ENCODE assay signal across 8 cellular contexts in the genomic region with DNA sequence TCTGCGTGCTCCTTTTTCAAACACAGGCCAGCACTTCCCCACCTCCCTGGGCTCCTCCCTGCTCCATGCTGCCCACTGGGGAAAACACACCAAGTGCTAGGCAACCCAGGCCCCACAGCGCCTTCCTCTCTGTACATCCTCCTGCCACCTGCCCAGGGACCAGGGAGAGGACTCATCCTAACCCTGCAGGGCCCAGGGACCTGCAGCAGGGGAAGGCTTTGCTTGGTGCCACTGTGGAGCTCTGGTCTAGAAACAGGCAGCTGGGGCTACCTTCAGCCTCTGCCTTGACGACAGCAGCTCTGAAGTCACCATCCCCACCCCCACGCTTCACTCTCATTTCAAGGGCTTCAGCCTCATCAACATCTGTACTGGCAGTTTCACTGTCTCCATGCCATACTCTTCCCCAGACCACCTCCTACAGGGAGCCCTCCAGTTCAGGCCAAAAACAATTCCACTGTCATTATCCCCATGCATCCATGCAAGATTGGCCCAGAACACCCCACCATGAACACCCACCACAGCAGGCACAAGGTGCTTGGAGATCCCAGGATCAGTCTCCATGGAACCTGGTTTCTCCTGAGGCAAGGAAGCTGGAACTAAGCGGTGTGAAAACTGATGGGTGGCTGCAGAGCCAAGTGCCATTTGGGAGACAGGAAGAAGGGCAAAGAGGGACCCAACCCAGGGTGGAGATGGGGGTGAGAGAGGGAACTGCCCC. TPM values are rescaled to one million over a fixed set of nuclear protein-coding genes. Genes with fewer than 3 reads are reported as not detected.
DNase-seq lines count a peak whose midpoint lies in the region; ATAC-seq and TF ChIP-seq lines count a peak whose summit lies in the region.

No MANE protein-coding gene starts in this region.

- no peak overlapping the region for H2AK5ac ChIP-seq in mesendoderm (ENCODE audit: low read length)

- DNase-seq in activated effector memory CD4-positive, alpha-beta T cell treated with anti-CD3 and anti-CD28 coated beads, Interleukin-2, amount 50 U/mL, for 16 hours, result peak; percentile 71
- no peak for DNase-seq in activated effector memory CD4-positive, alpha-beta T cell treated with Interleukin-2 at 50 U/mL for 16 hours
- DNase-seq in astrocyte of the spinal cord (ENCODE audit: low read depth, low spot score) (no peak), mesendoderm (peak; percentile 50), thoracic aorta (ENCODE audit: low spot score) (no peak), GM19238 (ENCODE audit: insufficient read length, low spot score) (no peak), DMS79 treated with DMSO at 0.1 percent for 48 hours (lab: John Stamatoyannopoulos, UW) (no peak)

- ATAC-seq in thoracic aorta (ENCODE audit: insufficient number of reproducible peaks, low FRiP score, low read depth) (no peak), GM21423 (IDR thresholded peaks at IDR 0.05; ENCODE audit: unreplicated experiment) (no peak)

- H4K5ac ChIP-seq in mesendoderm (ENCODE audit: low read length), result no peak overlapping the region

- peaks cover 9% of the 10 kb centered on the region for H3K79me2 ChIP-seq in mesendoderm (ENCODE audit: control insufficient read depth, insufficient read depth, low read length)

- no peak for TF ChIP-seq CTCF in astrocyte of the spinal cord (IDR thresholded peaks at IDR 0.05; ENCODE audit: low read depth, low read length)
- no peak for TF ChIP-seq CTCF in thoracic aorta (IDR thresholded peaks at IDR 0.05)

- H2BK15ac ChIP-seq in mesendoderm (replicated peaks; ENCODE audit: low read depth), result no peak overlapping the region

- peak overlapping the region; percentile 86 for H3K56ac ChIP-seq in mesendoderm (ENCODE audit: low read length)

- no peak overlapping the region for H4K8ac ChIP-seq in mesendoderm (ENCODE audit: low read depth, low read length)

- H3K27ac ChIP-seq in mesendoderm (ENCODE audit: low read depth, low read length) (no peak overlapping the region), thoracic aorta (peak overlapping the region; percentile 89)

- peak overlapping the region; percentile 92 for H3K4me2 ChIP-seq in mesendoderm (ENCODE audit: low read length)

- WGBS in mesendoderm (ENCODE audit: extremely low coverage, insufficient coverage, low lambda C conversion rate), result no CpG with 5 or more reads among the region's 5 CpGs

- peaks cover 9% of the 10 kb centered on the region for H3K79me1 ChIP-seq in mesendoderm (ENCODE audit: low read length)

- H3K9ac ChIP-seq in mesendoderm (ENCODE audit: low read length), result peak overlapping the region; percentile 80

- H3K36me3 ChIP-seq in mesendoderm (ENCODE audit: control insufficient read depth, insufficient read depth, low read length), result no peaks in the 10 kb centered on the region
- H3K36me3 ChIP-seq in thoracic aorta, result peaks cover 17% of the 10 kb centered on the region

- H2BK120ac ChIP-seq in mesendoderm (ENCODE audit: low read depth, low read length), result no peak overlapping the region

- peak overlapping the region; percentile 83 for H3K23ac ChIP-seq in mesendoderm (ENCODE audit: low read length)

- peak overlapping the region; percentile 66 for H3K4me3 ChIP-seq in astrocyte of the spinal cord (ENCODE audit: low read depth, low read length)
- peak overlapping the region; percentile 66 for H3K4me3 ChIP-seq in mesendoderm (ENCODE audit: low read length)
- H3K4me3 ChIP-seq in thoracic aorta, result peak overlapping the region; percentile 79

- no peak overlapping the region for H3K18ac ChIP-seq in mesendoderm (ENCODE audit: low read length)

- in situ Hi-C loops in astrocyte of the spinal cord (cut with HindIII; ENCODE audit: low sequenced_read_pairs), result no loop called here

- H3K4me1 ChIP-seq in mesendoderm (ENCODE audit: control insufficient read depth, low read depth, low read length), result peaks cover 27% of the 10 kb centered on the region
- peaks cover 27 to 59% of the 10 kb centered on the region in 2 donors for H3K4me1 ChIP-seq in thoracic aorta (ENCODE audit: control insufficient read depth in 1 of 2, low read depth in 2 of 2)

- H3K9me3 ChIP-seq in thoracic aorta, result no peaks in the 10 kb centered on the region

- H3K27me3 ChIP-seq in mesendoderm (ENCODE audit: insufficient read depth, low read length, poor library complexity), result no peaks in the 10 kb centered on the region
- H3K27me3 ChIP-seq in thoracic aorta (replicated peaks; ENCODE audit: insufficient read depth), result no peaks in the 10 kb centered on the region

- H2BK5ac ChIP-seq in mesendoderm (ENCODE audit: low read length), result peak overlapping the region; percentile 32

- no peak overlapping the region for H3K4ac ChIP-seq in mesendoderm (ENCODE audit: low read depth, low read length)

RNA-seq across cellular contexts. Expression of a gene that starts 1.1 kb away (rescaled TPM):
- 22.0 TPM for polyA plus RNA-seq in mesendoderm (2013, experiment 1 of 2)
- polyA plus RNA-seq in mesendoderm (2013, experiment 2 of 2), result 20.7 TPM
- 10 to 100 TPM; 29.6 to 40.8 TPM for total RNA-seq in thoracic aorta

RNA-seq across cellular contexts. Expression of a gene that starts 16.0 kb away (rescaled TPM):
- polyA plus RNA-seq in mesendoderm (2013, experiment 1 of 2), result 0.01 TPM
- 0.04 TPM for polyA plus RNA-seq in mesendoderm (2013, experiment 2 of 2)
- total RNA-seq in thoracic aorta, result under 1 TPM in 1 of 2 donors, not detected in 1; 0.95 TPM

RNA-seq across cellular contexts. Expression of a gene that starts 18.2 kb away (rescaled TPM):
- 4.3 TPM for polyA plus RNA-seq in mesendoderm (2013, experiment 1 of 2)
- 4.0 TPM for polyA plus RNA-seq in mesendoderm (2013, experiment 2 of 2)
- total RNA-seq in thoracic aorta, result 100 to 1,000 TPM in 1 of 2 donors, 10 to 100 TPM in 1; 86.0 to 146 TPM

RNA-seq across cellular contexts. Expression of a gene that starts 27.4 kb away (rescaled TPM):
- 0.45 TPM for polyA plus RNA-seq in mesendoderm (2013, experiment 1 of 2)
- 0.35 TPM for polyA plus RNA-seq in mesendoderm (2013, experiment 2 of 2)
- not detected for total RNA-seq in thoracic aorta

RNA-seq across cellular contexts. Expression of a gene that starts 54.0 kb away (rescaled TPM):
- polyA plus RNA-seq in mesendoderm (2013, experiment 1 of 2), result 0.56 TPM
- 0.42 TPM for polyA plus RNA-seq in mesendoderm (2013, experiment 2 of 2)
- 1 to 10 TPM in 1 of 2 donors, under 1 TPM in 1; 0.68 to 1.1 TPM for total RNA-seq in thoracic aorta

Comparison
In these comparisons a context has a peak if more than half of its experiments do, and no peak if none do; other contexts are left out.
1. DNase-seq: peak in activated effector memory CD4-positive, alpha-beta T cell treated with anti-CD3 and anti-CD28 coated beads, Interleukin-2, amount 50 U/mL, for 16 hours (single experiment) and mesendoderm (single experiment); none in activated effector memory CD4-positive, alpha-beta T cell treated with Interleukin-2 at 50 U/mL for 16 hours (single experiment), astrocyte of the spinal cord (single experiment), thoracic aorta (single experiment), GM19238 (single experiment) and DMS79 treated with DMSO at 0.1 percent for 48 hours (single experiment).
2. Peak in every context shown above with its lines, with median percentiles within 50 percentile points of each other: H3K4me3 ChIP-seq.